ENCODE assay signal across 8 cellular contexts in the genomic region with DNA sequence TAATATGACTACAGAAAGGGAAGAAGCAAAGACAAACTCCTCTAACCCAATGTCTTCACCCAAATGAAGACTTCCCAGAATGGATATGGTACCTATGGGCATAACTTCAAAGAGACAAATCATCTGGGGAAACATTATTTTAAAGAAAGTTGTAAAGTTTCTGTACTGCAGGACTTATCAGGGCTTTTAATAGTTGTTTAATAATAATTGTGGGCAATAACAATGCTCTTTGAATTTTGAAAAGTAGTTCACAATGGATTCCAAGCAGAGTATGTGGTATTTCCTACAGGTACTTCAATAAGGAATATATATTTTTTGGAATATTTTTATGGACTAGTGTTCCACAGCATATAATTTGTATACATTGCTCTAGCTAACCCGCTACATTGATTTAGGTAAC.
"Had no signal": no experiment of that assay in that cellular context is flagged by ENCODE, and none has a peak within 500 bp of the region (broad histone marks: within the 10 kb centered on the region; RNA-seq: fewer than 3 reads in every experiment).

No MANE protein-coding gene starts in this region.

- DNase-seq: GDM1, GF-D8 had no signal

- FAIRE-seq: G401.6, GM12878, GM12891, GM12892, GM18507, GM19239 had no signal

- ATAC-seq: GM12878 had no signal

- H3K4me3 ChIP-seq: GM12878 had no signal
